ENCODE assay signal across 18 cellular contexts in genomic region chr7:77467453-77467852, GRCh38. TPM values are rescaled to one million over a fixed set of nuclear protein-coding genes. Genes with fewer than 3 reads are reported as not detected.
DNase-seq lines count a peak whose midpoint lies in the region; ATAC-seq and TF ChIP-seq lines count a peak whose summit lies in the region.
"Had no signal": no experiment of that assay in that cellular context is flagged by ENCODE, and none has a peak within 500 bp of the region (broad histone marks: within the 10 kb centered on the region; RNA-seq: fewer than 3 reads in every experiment).

No MANE protein-coding gene starts in this region.

- H3K36me3 ChIP-seq in Peyer's patch (no peaks in the 10 kb centered on the region), heart right ventricle (no peaks in the 10 kb centered on the region), upper lobe of left lung (no peaks in the 10 kb centered on the region)
- H3K36me3 ChIP-seq: thoracic aorta had no signal

- TF ChIP-seq POLR2A in Peyer's patch (IDR thresholded peaks at IDR 0.05) = no peak
- TF ChIP-seq POLR2A in upper lobe of left lung (IDR thresholded peaks at IDR 0.05) = peak in 1 of 4 donors; percentile 30

- 55% methylated on average over 4 of the region's 4 CpGs for WGBS in heart right ventricle, 2 donors
- 43 to 58% methylated on average over 4 of the region's 4 CpGs for WGBS in upper lobe of left lung, 2 donors

- DNase-seq in Peyer's patch (peak in 2 of 3 donors; percentile 20 to 54), heart right ventricle (peak; percentile 22 to 47), midbrain (lab: John Stamatoyannopoulos, UW) (peak; percentile 13), upper lobe of left lung (peak in 1 of 2 donors; percentile 73), NCI-H2081 (lab: John Stamatoyannopoulos, UW) (no peak), NCI-H2196 treated with DMSO at 0.1 percent for 48 hours (lab: John Stamatoyannopoulos, UW; ENCODE audit: unreplicated experiment) (no peak), GM20000 (ENCODE audit: low spot score) (no peak)
- DNase-seq: activated B cell treated with CpG ODN at 0.5 μM for 24 hours; activated naive CD4-positive, alpha-beta T cell treated with anti-CD3 and anti-CD28 coated beads, Interleukin-2, amount 10 ng/mL, durations not matched to agents 7 days and 5 days; DMS79 treated with DMSO at 0.1 percent for 48 hours; NCI-H2029; NCI-H748 treated with DMSO at 0.1 percent for 48 hours; nephron progenitor cell; stimulated activated CD4-positive, alpha-beta T cell treated with anti-CD3 and anti-CD28 coated beads, Interleukin-4, amount 100 ng/mL, for 1 hour; stimulated activated CD8-positive, alpha-beta memory T cell treated with anti-CD3 and anti-CD28 coated beads, Interleukin-4, amount 100 ng/mL, for 48 hours had no signal

- H3K27ac ChIP-seq in Peyer's patch (peak overlapping the region in 1 of 4 donors; percentile 3), heart right ventricle (peak overlapping the region in 1 of 10 donors; percentile 16), upper lobe of left lung (peak overlapping the region; percentile 47 to 79 (median 70))
- H3K27ac ChIP-seq: thoracic aorta had no signal

- no peaks in the 10 kb centered on the region for H3K4me1 ChIP-seq in Peyer's patch
- peaks cover 0 to 42% (median 0%) of the 10 kb centered on the region in 9 donors for H3K4me1 ChIP-seq in heart right ventricle
- H3K4me1 ChIP-seq in upper lobe of left lung = peaks cover 0 to 7% (median 3%) of the 10 kb centered on the region in 4 donors

- no peaks in the 10 kb centered on the region for H3K9me3 ChIP-seq in Peyer's patch
- H3K9me3 ChIP-seq in heart right ventricle = no peaks in the 10 kb centered on the region
- no peaks in the 10 kb centered on the region for H3K9me3 ChIP-seq in upper lobe of left lung
- H3K9me3 ChIP-seq: thoracic aorta had no signal

- TF ChIP-seq CTCF in Peyer's patch (IDR thresholded peaks at IDR 0.05) = no peak
- no peak for TF ChIP-seq CTCF in heart right ventricle (IDR thresholded peaks at IDR 0.05)
- no peak for TF ChIP-seq CTCF in upper lobe of left lung (IDR thresholded peaks at IDR 0.05)
- TF ChIP-seq CTCF in GM20000 (IDR thresholded peaks at IDR 0.05; ENCODE audit: extremely low read depth, missing control alignments) = no peak

- intact Hi-C loops in heart right ventricle (cut with DNase I) = loop anchor here in 1 of 10 donors (10.0 kb wide), 1 partner anchor 47 kb away; no protein-coding TSS in a partner anchor

- ATAC-seq in heart right ventricle (peak; percentile 59 to 93 (median 84)), upper lobe of left lung (ENCODE audit: low FRiP score in 2 of 2) (peak; percentile 90 to 93)
- ATAC-seq: GM23338, T-cell had no signal

- TF ChIP-seq EP300 in upper lobe of left lung (IDR thresholded peaks at IDR 0.05) = no peak

- H3K4me3 ChIP-seq in Peyer's patch = no peak overlapping the region
- H3K4me3 ChIP-seq in heart right ventricle = no peak overlapping the region
- no peak overlapping the region for H3K4me3 ChIP-seq in upper lobe of left lung
- H3K4me3 ChIP-seq: GM23338, thoracic aorta had no signal

- H3K27me3 ChIP-seq in Peyer's patch = no peaks in the 10 kb centered on the region
- no peaks in the 10 kb centered on the region for H3K27me3 ChIP-seq in heart right ventricle
- no peaks in the 10 kb centered on the region for H3K27me3 ChIP-seq in upper lobe of left lung

RNA-seq across cellular contexts. Expression of gene GSAP, which starts 51.3 kb away (rescaled TPM):
- total RNA-seq in Peyer's patch (10 to 100 TPM in 3 of 4 donors, 1 to 10 TPM in 1; 6.8 to 70.1 (median 28.7) TPM), heart right ventricle (10 to 100 TPM in 3 of 10 donors, 1 to 10 TPM in 7; 5.2 to 13.5 (median 7.9) TPM), upper lobe of left lung (100 to 1,000 TPM in 2 of 6 donors, 10 to 100 TPM in 4; 44.0 to 160 (median 73.8) TPM)
- polyA plus RNA-seq in heart right ventricle = 10 to 100 TPM in 1 of 2 donors, 1 to 10 TPM in 1; 1.7 to 23.7 TPM

Comparison
In these comparisons a context has a peak if more than half of its experiments do, and no peak if none do; other contexts are left out.
1. DNase-seq: peak in Peyer's patch (2 of 3), heart right ventricle (2 of 2) and midbrain (single experiment); none in NCI-H2081 (0 of 2), NCI-H2196 treated with DMSO at 0.1 percent for 48 hours (single experiment) and GM20000 (single experiment).